In genomic region chr10:21508987-21509334, GRCh38 we compare ENCODE assay signal across 19 cellular contexts. TPM values are rescaled to one million over a fixed set of nuclear protein-coding genes. Genes with fewer than 3 reads are reported as not detected.
DNase-seq lines count a peak whose midpoint lies in the region; FAIRE-seq and TF ChIP-seq lines count a peak whose summit lies in the region.
"Had no signal": no experiment of that assay in that cellular context is flagged by ENCODE, and none has a peak within 500 bp of the region (broad histone marks: within the 10 kb centered on the region; RNA-seq: fewer than 3 reads in every experiment).

No MANE protein-coding gene starts in this region.

- no peak overlapping the region for H3K4me2 ChIP-seq in astrocyte (ENCODE audit: low read length)
- H3K4me2 ChIP-seq in neural progenitor cell = peak overlapping the region; percentile 94
- H3K4me2 ChIP-seq: BLaER1 had no signal

- intact Hi-C loops in Caco-2 (cut with micrococcal nuclease; ENCODE audit: unreplicated experiment) = no loop called here

- POLR2A ChIA-PET in Caco-2 (lab: Charles Lee) = no interaction called here

- H3K36me3 Mint-ChIP-seq in Caco-2 (ENCODE audit: insufficient read depth, unreplicated experiment) (no peaks in the 10 kb centered on the region), astrocyte (ENCODE audit: low read depth, unreplicated experiment) (no peaks in the 10 kb centered on the region), neural progenitor cell (peaks cover 17% of the 10 kb centered on the region)

- H3K4me1 ChIP-seq in Caco-2 = peaks cover 44% of the 10 kb centered on the region
- peaks cover 31% of the 10 kb centered on the region for H3K4me1 ChIP-seq in astrocyte (ENCODE audit: insufficient read depth, low read length)
- H3K4me1 ChIP-seq in neural progenitor cell = peaks cover 48% of the 10 kb centered on the region
- H3K4me1 ChIP-seq: BLaER1 had no signal

- H3K4me1 Mint-ChIP-seq in Caco-2 (ENCODE audit: low read depth, unreplicated experiment) = peaks cover 58% of the 10 kb centered on the region
- peaks cover 42% of the 10 kb centered on the region for H3K4me1 Mint-ChIP-seq in astrocyte (ENCODE audit: low read depth, unreplicated experiment)
- peaks cover 67% of the 10 kb centered on the region for H3K4me1 Mint-ChIP-seq in neural progenitor cell

- H3K27me3 ChIP-seq in Caco-2 (replicated peaks; ENCODE audit: control insufficient read depth, insufficient read depth, low read length) (no peaks in the 10 kb centered on the region), astrocyte (ENCODE audit: insufficient read depth, low read length) (no peaks in the 10 kb centered on the region), neural progenitor cell (no peaks in the 10 kb centered on the region)

- TF ChIP-seq CTCF in Caco-2 (IDR thresholded peaks at IDR 0.05; ENCODE audit: insufficient read depth in 1 of 2, low read depth in 1 of 2, low read length in 1 of 2, severe bottlenecking in 1 of 2, unreplicated experiment in 1 of 2) (no peak), astrocyte (IDR thresholded peaks at IDR 0.05; ENCODE audit: insufficient read depth, low read depth, low read length) (no peak), neural progenitor cell (IDR thresholded peaks at IDR 0.05) (no peak)

- H3K27me3 Mint-ChIP-seq in Caco-2 (ENCODE audit: insufficient read depth, unreplicated experiment) (no peaks in the 10 kb centered on the region), astrocyte (ENCODE audit: low read depth, unreplicated experiment) (no peaks in the 10 kb centered on the region), neural progenitor cell (ENCODE audit: insufficient read depth, low read depth) (peaks cover 9% of the 10 kb centered on the region)

- no peak for DNase-seq in Caco-2
- DNase-seq in astrocyte (ENCODE audit: low read depth) = no peak
- peak; percentile 81 for DNase-seq in neural progenitor cell (ENCODE audit: low spot score)
- DNase-seq in SHP77 treated with DMSO at 0.1 percent for 48 hours (lab: John Stamatoyannopoulos, UW) = no peak
- DNase-seq in GDM1 (lab: John Stamatoyannopoulos, UW) = no peak
- DNase-seq in caudate nucleus (lab: John Stamatoyannopoulos, UW) = no peak
- DNase-seq in NCI-H1930 (lab: John Stamatoyannopoulos, UW) = no peak
- DNase-seq: activated CD4-positive, alpha-beta T cell treated with anti-CD3 and anti-CD28 coated beads for 48 hours; activated CD8-positive, alpha-beta memory T cell treated with anti-CD3 and anti-CD28 coated beads, Interleukin-2, amount 50 U/mL, for 4 hours; activated gamma-delta T cell; left colon; stimulated activated CD4-positive, alpha-beta T cell treated with anti-CD3 and anti-CD28 coated beads, Interleukin-4, amount 100 ng/mL, for 24 hours; T1000 had no signal

- H2AFZ ChIP-seq in astrocyte (ENCODE audit: low read depth, low read length) (peak overlapping the region; percentile 89), neural progenitor cell (replicated peaks) (no peak overlapping the region)

- peaks cover 23% of the 10 kb centered on the region for H3K79me2 ChIP-seq in astrocyte (ENCODE audit: insufficient read depth, low read length)
- peaks cover 100% of the 10 kb centered on the region for H3K79me2 ChIP-seq in neural progenitor cell (ENCODE audit: low read depth)

- H3F3A ChIP-seq in neural progenitor cell (ENCODE audit: low read depth) = peaks cover 87% of the 10 kb centered on the region

- CTCF ChIA-PET in Caco-2 (lab: Charles Lee) = no interaction called here

- BruUV-seq in Caco-2 (replicated peaks; lab: Mats Ljungman, UMichigan) = no TSS peak

- peak; percentile 5 for FAIRE-seq in astrocyte (lab: Jason Lieb, UNC)
- FAIRE-seq: A204.1, D721Med, GM12878 had no signal

- H3K9me3 ChIP-seq in Caco-2 = no peaks in the 10 kb centered on the region
- no peaks in the 10 kb centered on the region for H3K9me3 ChIP-seq in astrocyte (ENCODE audit: insufficient read depth, low read depth, low read length)
- no peaks in the 10 kb centered on the region for H3K9me3 ChIP-seq in neural progenitor cell (ENCODE audit: low read depth)

- H3K4me3 ChIP-seq in Caco-2 (ENCODE audit: low read depth, low read length) (no peak overlapping the region), astrocyte (ENCODE audit: insufficient read depth, low read depth, low read length) (no peak overlapping the region), iPS-11a (ENCODE audit: low read depth, low read length) (peak overlapping the region; percentile 45), neural progenitor cell (peak overlapping the region; percentile 99)
- H3K4me3 ChIP-seq: BLaER1, GM12878 had no signal

- H3K4me3 Mint-ChIP-seq in Caco-2 (ENCODE audit: unreplicated experiment) (no peak overlapping the region), astrocyte (ENCODE audit: unreplicated experiment) (peak overlapping the region; percentile 56), neural progenitor cell (peak overlapping the region; percentile 88)

- no peaks in the 10 kb centered on the region for H3K36me3 ChIP-seq in Caco-2 (ENCODE audit: control insufficient read depth, insufficient read depth, low read length)
- H3K36me3 ChIP-seq in astrocyte (ENCODE audit: insufficient read depth, low read length) = no peaks in the 10 kb centered on the region
- H3K36me3 ChIP-seq in neural progenitor cell = peaks cover 24% of the 10 kb centered on the region
- H3K36me3 ChIP-seq: BLaER1 had no signal

- H3K9me3 Mint-ChIP-seq in Caco-2 (ENCODE audit: unreplicated experiment) (no peaks in the 10 kb centered on the region), astrocyte (ENCODE audit: unreplicated experiment) (no peaks in the 10 kb centered on the region), neural progenitor cell (no peaks in the 10 kb centered on the region)

- H3K27ac Mint-ChIP-seq in Caco-2 (ENCODE audit: unreplicated experiment) (peak overlapping the region; percentile 54), astrocyte (ENCODE audit: unreplicated experiment) (peak overlapping the region; percentile 75), neural progenitor cell (peak overlapping the region; percentile 99)

- H3K9ac ChIP-seq in astrocyte (ENCODE audit: low read length) = no peak overlapping the region
- H3K9ac ChIP-seq in neural progenitor cell = peak overlapping the region; percentile 89
- H3K9ac ChIP-seq: BLaER1 had no signal

- H4K20me1 ChIP-seq in astrocyte (ENCODE audit: insufficient read depth, low read length) (no peaks in the 10 kb centered on the region), neural progenitor cell (ENCODE audit: low read depth) (peaks cover 80% of the 10 kb centered on the region)

- H3K27ac ChIP-seq in astrocyte (ENCODE audit: low read depth, low read length) = no peak overlapping the region
- peak overlapping the region; percentile 100 for H3K27ac ChIP-seq in neural progenitor cell
- H3K27ac ChIP-seq in caudate nucleus (ENCODE audit: low read depth, low read length) = no peak overlapping the region
- H3K27ac ChIP-seq: BLaER1 had no signal

RNA-seq across cellular contexts. Expression of gene SKIDA1, which starts 16.5 kb away (rescaled TPM):
- 5.7 and 6.3 TPM in 2 replicates for total RNA-seq in Caco-2 (2022)
- total RNA-seq in astrocyte = 5.9 and 7.8 TPM in 2 replicates
- 123 and 127 TPM in 2 replicates for total RNA-seq in neural progenitor cell (ENCODE audit: low replicate concordance)
- total RNA-seq: HT-29 had no signal

RNA-seq across cellular contexts. Expression of gene MLLT10, which starts 25.1 kb away (rescaled TPM):
- total RNA-seq in Caco-2 (2022) (84.3 and 85.3 TPM in 2 replicates), astrocyte (33.7 and 46.9 TPM in 2 replicates), neural progenitor cell (ENCODE audit: low replicate concordance) (55.7 and 61.3 TPM in 2 replicates)

Comparison
In these comparisons a context has a peak if more than half of its experiments do, and no peak if none do; other contexts are left out.
1. H3K4me3 ChIP-seq: peak in iPS-11a (single experiment) and neural progenitor cell (single experiment); none in Caco-2 (single experiment) and astrocyte (single experiment).
2. RNA of gene SKIDA1, which starts 16.5 kb away (total RNA-seq): 123 to 127 TPM in neural progenitor cell; 5.9 to 7.8 TPM in astrocyte and 5.7 to 6.3 TPM in Caco-2; every median in the first group is over 10 times any median in the second.
3. Peak in every context shown above with its lines, with median percentiles within 50 percentile points of each other: H3K27ac Mint-ChIP-seq.